In genomic region chr3:87313641-87314040, GRCh38 we compare ENCODE assay signal across 19 cellular contexts. TPM values are rescaled to one million over a fixed set of nuclear protein-coding genes. Genes with fewer than 3 reads are reported as not detected.
A peak's percentile ranks its signal among the peaks of the same experiment; 100 is the strongest.
DNase-seq lines count a peak whose midpoint lies in the region; ATAC-seq lines count a peak whose summit lies in the region.
"Had no signal": no experiment of that assay in that cellular context is flagged by ENCODE, and none has a peak within 500 bp of the region (broad histone marks: within the 10 kb centered on the region; RNA-seq: fewer than 3 reads in every experiment).

No MANE protein-coding gene starts in this region.

- no peak for DNase-seq in activated naive CD8-positive, alpha-beta T cell treated with anti-CD3 and anti-CD28 coated beads, Interleukin-2, amount 50 U/mL, for 24 hours
- no peak for DNase-seq in activated naive CD8-positive, alpha-beta T cell treated with anti-CD3 and anti-CD28 coated beads for 36 hours
- peak; percentile 0 for DNase-seq in NCI-H69 (lab: John Stamatoyannopoulos, UW)
- DNase-seq in stimulated activated effector memory CD8-positive, alpha-beta T cell treated with anti-CD3 and anti-CD28 coated beads, Interleukin-12 subunit alpha, Interleukin-12 subunit beta, amount 100 ng/mL, for 72 hours (ENCODE audit: low spot score in 2 of 2), result no peak
- DNase-seq in NCI-H446 treated with DMSO at 0.1 percent for 48 hours (lab: John Stamatoyannopoulos, UW), result no peak
- no peak for DNase-seq in 8988T
- DNase-seq: CD8-positive, alpha-beta memory T cell; DND-41; GF-D8; GOT3; MG63; NCI-H1092 treated with DMSO at 0.1 percent for 48 hours; NCI-H1694; NCI-H446; NCI-H82; RPMI8226 had no signal

- no peak overlapping the region for H3K27ac Mint-ChIP-seq in activated naive CD8-positive, alpha-beta T cell treated with anti-CD3 and anti-CD28 coated beads, Interleukin-2, amount 50 U/mL, for 24 hours
- no peak overlapping the region for H3K27ac Mint-ChIP-seq in activated naive CD8-positive, alpha-beta T cell treated with anti-CD3 and anti-CD28 coated beads for 36 hours
- H3K27ac Mint-ChIP-seq in activated T-helper 17 cell treated with anti-CD3 and anti-CD28 coated beads, Interleukin-2, amount 50 U/mL, for 72 hours, result no peak overlapping the region
- no peak overlapping the region for H3K27ac Mint-ChIP-seq in stimulated activated effector memory CD8-positive, alpha-beta T cell treated with anti-CD3 and anti-CD28 coated beads, Interleukin-12 subunit alpha, Interleukin-12 subunit beta, amount 100 ng/mL, for 72 hours
- H3K27ac Mint-ChIP-seq: CD8-positive, alpha-beta memory T cell had no signal

- H3K4me1 Mint-ChIP-seq in activated naive CD8-positive, alpha-beta T cell treated with anti-CD3 and anti-CD28 coated beads, Interleukin-2, amount 50 U/mL, for 24 hours, result peaks cover 12% of the 10 kb centered on the region
- H3K4me1 Mint-ChIP-seq in activated naive CD8-positive, alpha-beta T cell treated with anti-CD3 and anti-CD28 coated beads for 36 hours, result no peaks in the 10 kb centered on the region
- H3K4me1 Mint-ChIP-seq in activated T-helper 17 cell treated with anti-CD3 and anti-CD28 coated beads, Interleukin-2, amount 50 U/mL, for 72 hours, result no peaks in the 10 kb centered on the region
- H3K4me1 Mint-ChIP-seq in stimulated activated effector memory CD8-positive, alpha-beta T cell treated with anti-CD3 and anti-CD28 coated beads, Interleukin-12 subunit alpha, Interleukin-12 subunit beta, amount 100 ng/mL, for 72 hours, result no peaks in the 10 kb centered on the region
- H3K4me1 Mint-ChIP-seq: CD8-positive, alpha-beta memory T cell had no signal

- peaks cover 5% of the 10 kb centered on the region for H3K27me3 Mint-ChIP-seq in activated naive CD8-positive, alpha-beta T cell treated with anti-CD3 and anti-CD28 coated beads, Interleukin-2, amount 50 U/mL, for 24 hours
- peaks cover 4% of the 10 kb centered on the region for H3K27me3 Mint-ChIP-seq in activated naive CD8-positive, alpha-beta T cell treated with anti-CD3 and anti-CD28 coated beads for 36 hours
- H3K27me3 Mint-ChIP-seq in activated T-helper 17 cell treated with anti-CD3 and anti-CD28 coated beads, Interleukin-2, amount 50 U/mL, for 72 hours, result peaks cover 5% of the 10 kb centered on the region

- peak; percentile 67 for ATAC-seq in activated naive CD8-positive, alpha-beta T cell treated with anti-CD3 and anti-CD28 coated beads, Interleukin-2, amount 50 U/mL, for 24 hours
- peak; percentile 86 for ATAC-seq in activated T-helper 17 cell treated with anti-CD3 and anti-CD28 coated beads, Interleukin-2, amount 50 U/mL, for 72 hours (replicated peaks)
- ATAC-seq in stimulated activated effector memory CD8-positive, alpha-beta T cell treated with anti-CD3 and anti-CD28 coated beads, Interleukin-12 subunit alpha, Interleukin-12 subunit beta, amount 100 ng/mL, for 72 hours, result peak; percentile 90
- ATAC-seq: HepG2 had no signal

- H3K9me3 Mint-ChIP-seq in activated naive CD8-positive, alpha-beta T cell treated with anti-CD3 and anti-CD28 coated beads, Interleukin-2, amount 50 U/mL, for 24 hours, result no peaks in the 10 kb centered on the region
- no peaks in the 10 kb centered on the region for H3K9me3 Mint-ChIP-seq in activated naive CD8-positive, alpha-beta T cell treated with anti-CD3 and anti-CD28 coated beads for 36 hours
- no peaks in the 10 kb centered on the region for H3K9me3 Mint-ChIP-seq in activated T-helper 17 cell treated with anti-CD3 and anti-CD28 coated beads, Interleukin-2, amount 50 U/mL, for 72 hours
- H3K9me3 Mint-ChIP-seq in stimulated activated effector memory CD8-positive, alpha-beta T cell treated with anti-CD3 and anti-CD28 coated beads, Interleukin-12 subunit alpha, Interleukin-12 subunit beta, amount 100 ng/mL, for 72 hours, result no peaks in the 10 kb centered on the region
- H3K9me3 Mint-ChIP-seq: CD8-positive, alpha-beta memory T cell had no signal

- no peak overlapping the region for H3K4me3 Mint-ChIP-seq in activated naive CD8-positive, alpha-beta T cell treated with anti-CD3 and anti-CD28 coated beads, Interleukin-2, amount 50 U/mL, for 24 hours
- H3K4me3 Mint-ChIP-seq in activated naive CD8-positive, alpha-beta T cell treated with anti-CD3 and anti-CD28 coated beads for 36 hours, result no peak overlapping the region
- no peak overlapping the region for H3K4me3 Mint-ChIP-seq in activated T-helper 17 cell treated with anti-CD3 and anti-CD28 coated beads, Interleukin-2, amount 50 U/mL, for 72 hours
- no peak overlapping the region for H3K4me3 Mint-ChIP-seq in stimulated activated effector memory CD8-positive, alpha-beta T cell treated with anti-CD3 and anti-CD28 coated beads, Interleukin-12 subunit alpha, Interleukin-12 subunit beta, amount 100 ng/mL, for 72 hours
- H3K4me3 Mint-ChIP-seq: CD8-positive, alpha-beta memory T cell had no signal

- no peaks in the 10 kb centered on the region for H3K36me3 Mint-ChIP-seq in activated naive CD8-positive, alpha-beta T cell treated with anti-CD3 and anti-CD28 coated beads, Interleukin-2, amount 50 U/mL, for 24 hours (ENCODE audit: low read depth)
- no peaks in the 10 kb centered on the region for H3K36me3 Mint-ChIP-seq in activated naive CD8-positive, alpha-beta T cell treated with anti-CD3 and anti-CD28 coated beads for 36 hours
- no peaks in the 10 kb centered on the region for H3K36me3 Mint-ChIP-seq in activated T-helper 17 cell treated with anti-CD3 and anti-CD28 coated beads, Interleukin-2, amount 50 U/mL, for 72 hours (ENCODE audit: low read depth)
- no peaks in the 10 kb centered on the region for H3K36me3 Mint-ChIP-seq in stimulated activated effector memory CD8-positive, alpha-beta T cell treated with anti-CD3 and anti-CD28 coated beads, Interleukin-12 subunit alpha, Interleukin-12 subunit beta, amount 100 ng/mL, for 72 hours
- H3K36me3 Mint-ChIP-seq: CD8-positive, alpha-beta memory T cell had no signal

RNA-seq across cellular contexts. Expression of gene POU1F1, which starts 37.3 kb away (rescaled TPM):
- total RNA-seq in activated naive CD8-positive, alpha-beta T cell treated with anti-CD3 and anti-CD28 coated beads for 36 hours, result not detected
- total RNA-seq in activated T-helper 17 cell treated with anti-CD3 and anti-CD28 coated beads, Interleukin-2, amount 50 U/mL, for 72 hours, result not detected
- total RNA-seq: CD8-positive, alpha-beta memory T cell; HepG2; SJSA1 had no signal
